ENCODE assay signal across 8 cellular contexts in the genomic region with DNA sequence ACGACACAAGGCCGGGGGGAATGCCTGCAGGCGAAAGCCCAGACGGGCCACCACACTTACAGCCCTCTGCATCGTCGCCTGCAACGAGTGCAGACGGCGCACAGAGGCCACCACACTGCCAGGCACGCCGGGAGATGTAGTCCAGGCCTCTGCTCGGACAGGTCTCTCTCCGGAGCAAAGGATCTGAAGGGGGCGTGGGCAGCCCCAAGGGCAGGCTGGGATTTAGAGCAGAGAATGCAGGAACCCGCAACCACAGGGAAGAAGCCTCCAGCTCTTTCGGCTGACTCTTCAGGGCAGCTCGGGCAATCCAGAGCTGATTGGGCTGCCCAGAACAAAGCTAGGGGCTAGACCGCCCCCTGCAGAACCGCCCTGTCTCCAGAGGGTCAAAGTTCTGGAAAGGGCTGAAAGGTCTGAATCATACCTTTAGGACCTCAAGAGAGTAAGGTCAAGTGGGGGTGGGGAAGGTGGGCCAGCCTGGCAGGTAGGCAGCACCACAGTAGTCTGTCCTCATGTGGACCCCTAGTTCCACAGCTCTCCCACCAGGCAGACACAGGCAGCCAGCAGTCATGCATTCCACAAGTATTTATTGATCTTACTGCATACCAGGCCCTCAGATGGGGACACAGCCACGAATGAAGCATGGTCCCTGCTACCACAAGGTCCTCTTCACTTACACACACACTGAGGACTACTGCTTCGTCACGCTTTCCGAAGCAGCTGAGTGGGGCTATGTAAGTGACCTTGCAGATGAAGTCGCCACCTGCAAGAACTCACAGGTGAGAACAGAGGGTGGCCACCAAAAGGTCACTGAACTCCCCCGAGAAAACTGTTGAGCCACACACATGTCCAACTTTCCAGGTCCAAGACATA.
DNase-seq lines count a peak whose midpoint lies in the region; ATAC-seq, FAIRE-seq and TF ChIP-seq lines count a peak whose summit lies in the region.

A gene with protein sequence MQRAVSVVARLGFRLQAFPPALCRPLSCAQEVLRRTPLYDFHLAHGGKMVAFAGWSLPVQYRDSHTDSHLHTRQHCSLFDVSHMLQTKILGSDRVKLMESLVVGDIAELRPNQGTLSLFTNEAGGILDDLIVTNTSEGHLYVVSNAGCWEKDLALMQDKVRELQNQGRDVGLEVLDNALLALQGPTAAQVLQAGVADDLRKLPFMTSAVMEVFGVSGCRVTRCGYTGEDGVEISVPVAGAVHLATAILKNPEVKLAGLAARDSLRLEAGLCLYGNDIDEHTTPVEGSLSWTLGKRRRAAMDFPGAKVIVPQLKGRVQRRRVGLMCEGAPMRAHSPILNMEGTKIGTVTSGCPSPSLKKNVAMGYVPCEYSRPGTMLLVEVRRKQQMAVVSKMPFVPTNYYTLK (minus strand): TSS at position 95 of the 870 bp plus-strand sequence. CDS start 23 bp downstream, at position 72.

- peak within 1 kb of the TSS; percentile 40 for H3K27ac ChIP-seq in rectal smooth muscle tissue (ENCODE audit: low read depth, low read length)

- ATAC-seq in GM21576 (IDR thresholded peaks at IDR 0.05; ENCODE audit: unreplicated experiment): no peak

- no peaks in the 10 kb centered on the region for H3K9me3 ChIP-seq in iPS-15b (ENCODE audit: control insufficient read depth, insufficient read depth, low read length)

- H3K4me3 ChIP-seq in astrocyte of the cerebellum (ENCODE audit: low read depth, low read length) (peak within 1 kb of the TSS; percentile 25), iPS-15b (ENCODE audit: low read depth, low read length) (peak within 1 kb of the TSS; percentile 91), rectal smooth muscle tissue (ENCODE audit: low read length) (peak within 1 kb of the TSS; percentile 63)

- in situ Hi-C loops in astrocyte of the cerebellum (cut with HindIII; ENCODE audit: low sequenced_read_pairs): no loop called here

- no peak for FAIRE-seq in H54 (lab: Jason Lieb, UNC)

- TF ChIP-seq CTCF in astrocyte of the cerebellum (IDR thresholded peaks at IDR 0.05; ENCODE audit: low read depth, low read length, missing control alignments): no peak
- no peak for TF ChIP-seq CTCF in GM20000 (IDR thresholded peaks at IDR 0.05; ENCODE audit: extremely low read depth, missing control alignments)

- TF ChIP-seq POLR2A in H54 (IDR thresholded peaks at IDR 0.05; ENCODE audit: low read depth, low read length): 0 out of 2 replicates have a peak, but pooled peaks have one; percentile 4

- H3K4me1 ChIP-seq in iPS-15b (ENCODE audit: control insufficient read depth, insufficient read depth, low read length) (peaks cover 11% of the 10 kb centered on the region), rectal smooth muscle tissue (ENCODE audit: control insufficient read depth, insufficient read depth, low read length) (peaks cover 2% of the 10 kb centered on the region)

- H3K36me3 ChIP-seq in iPS-15b (ENCODE audit: control insufficient read depth, insufficient read depth, low read length) (peaks cover 8% of the 10 kb centered on the region), rectal smooth muscle tissue (ENCODE audit: control insufficient read depth, insufficient read depth, low read length) (peaks cover 8% of the 10 kb centered on the region)

- DNase-seq in H54 (ENCODE audit: insufficient read length, low spot score) (no peak), astrocyte of the cerebellum (ENCODE audit: low read depth) (no peak), NCI-H146 treated with DMSO at 0.1 percent for 48 hours (lab: John Stamatoyannopoulos, UW; ENCODE audit: unreplicated experiment) (no peak), GM20000 (ENCODE audit: low spot score) (no peak)
- no peak for DNase-seq in stimulated activated CD4-positive, alpha-beta T cell treated with anti-CD3 and anti-CD28 coated beads, Interleukin-2, amount 100 ng/mL, for 48 hours

- H3K9ac ChIP-seq in iPS-15b (ENCODE audit: low read depth, low read length): peak within 1 kb of the TSS; percentile 88
- no peak within 1 kb of the TSS for H3K9ac ChIP-seq in rectal smooth muscle tissue (ENCODE audit: low read length)

- H3K27me3 ChIP-seq in iPS-15b (ENCODE audit: control insufficient read depth, insufficient read depth, low read length) (no peaks in the 10 kb centered on the region), rectal smooth muscle tissue (ENCODE audit: control insufficient read depth, insufficient read depth, low read length) (no peaks in the 10 kb centered on the region)

Comparison
In these comparisons a context has a peak if more than half of its experiments do, and no peak if none do; other contexts are left out.
1. H3K4me3 ChIP-seq: peak in every context shown above with its lines; median percentile 91 in iPS-15b; 63 in rectal smooth muscle tissue; 25 in astrocyte of the cerebellum.